ENCODE assay signal across 16 cellular contexts in genomic region chr14:71803539-71804260, GRCh38.
DNase-seq lines count a peak whose midpoint lies in the region; ATAC-seq, FAIRE-seq and TF ChIP-seq lines count a peak whose summit lies in the region.
"Had no signal": no experiment of that assay in that cellular context is flagged by ENCODE, and none has a peak within 500 bp of the region (broad histone marks: within the 10 kb centered on the region; RNA-seq: fewer than 3 reads in every experiment).

No MANE protein-coding gene starts in this region.

- no peak overlapping the region for H4K91ac ChIP-seq in trophoblast cell (ENCODE audit: low read depth, low read length)

- H3K23ac ChIP-seq in trophoblast cell (ENCODE audit: low read length) = no peak overlapping the region

- peaks cover 29% of the 10 kb centered on the region for H3K27me3 ChIP-seq in GM23248 (replicated peaks; ENCODE audit: insufficient read depth)
- no peaks in the 10 kb centered on the region for H3K27me3 ChIP-seq in Panc1 (ENCODE audit: control insufficient read depth, insufficient read depth, low read length)
- H3K27me3 ChIP-seq in endothelial cell of umbilical vein (ENCODE audit: control insufficient read depth in 2 of 2, insufficient read depth in 2 of 2, low read length in 2 of 2) = no peaks in the 10 kb centered on the region
- no peaks in the 10 kb centered on the region for H3K27me3 ChIP-seq in trophoblast cell (ENCODE audit: insufficient read depth, low read length)
- H3K27me3 ChIP-seq: hepatocyte had no signal

- 46 to 49% methylated on average over 3 of the region's 3 CpGs for WGBS in GM23248 (ENCODE audit: low coverage in 1 of 2, low lambda C conversion rate in 2 of 2, missing lambda C conversion rate in 2 of 2), 2 experiments
- WGBS in trophoblast cell (ENCODE audit: extremely low coverage, insufficient coverage, insufficient read length) = no CpG with 5 or more reads among the region's 3 CpGs

- H2BK12ac ChIP-seq in trophoblast cell (ENCODE audit: low read length) = no peak overlapping the region

- H3K4me2 ChIP-seq in GM23248 (ENCODE audit: unreplicated experiment) (no peak overlapping the region), endothelial cell of umbilical vein (ENCODE audit: insufficient read depth, low read length) (peak overlapping the region; percentile 40), trophoblast cell (ENCODE audit: low read length) (no peak overlapping the region)
- H3K4me2 ChIP-seq: hepatocyte had no signal

- H3K14ac ChIP-seq in trophoblast cell (ENCODE audit: low read length) = no peak overlapping the region

- H3K79me1 ChIP-seq in trophoblast cell (ENCODE audit: low read length) = no peaks in the 10 kb centered on the region

- TF ChIP-seq CTCF in Panc1 (IDR thresholded peaks at IDR 0.05) = no peak
- TF ChIP-seq CTCF in endothelial cell of umbilical vein (IDR thresholded peaks at IDR 0.05; ENCODE audit: extremely low read depth in 1 of 2, insufficient read depth in 1 of 2, low read depth in 1 of 2, low read length in 2 of 2) = no peak
- no peak for TF ChIP-seq CTCF in GM20000 (IDR thresholded peaks at IDR 0.05; ENCODE audit: extremely low read depth, missing control alignments)

- ATAC-seq in Panc1 (peak; percentile 80), GM18520 (IDR thresholded peaks at IDR 0.05; ENCODE audit: unreplicated experiment) (no peak)
- ATAC-seq: psoas muscle; stimulated activated naive CD8-positive, alpha-beta T cell treated with anti-CD3 and anti-CD28 coated beads, Interleukin-15, Interleukin-2, amounts not matched to agents 100 U/mL and 50 U/mL, for 24 hours had no signal

- no peak overlapping the region for H2AK5ac ChIP-seq in trophoblast cell (ENCODE audit: low read length)

- in situ Hi-C loops in GM23248 (cut with MboI) = no loop called here
- in situ Hi-C loops in Panc1 (cut with HindIII; ENCODE audit: low pct_unique_long_range_greater_than_20kb, low sequenced_read_pairs) = no loop called here

- H2BK120ac ChIP-seq in trophoblast cell (ENCODE audit: insufficient read depth, low read length, poor library complexity) = no peak overlapping the region

- H3K27ac ChIP-seq in GM23248 = no peak overlapping the region
- H3K27ac ChIP-seq in Panc1 (ENCODE audit: low read length) = no peak overlapping the region
- peak overlapping the region; percentile 75 for H3K27ac ChIP-seq in endothelial cell of umbilical vein (ENCODE audit: insufficient read depth, low read depth, low read length)
- H3K27ac ChIP-seq in trophoblast cell (ENCODE audit: low read depth, low read length) = no peak overlapping the region
- H3K27ac ChIP-seq: hepatocyte, psoas muscle had no signal

- H3K9me3 ChIP-seq in GM23248 (ENCODE audit: low read depth) (no peaks in the 10 kb centered on the region), Panc1 (ENCODE audit: control insufficient read depth, insufficient read depth, low read depth, low read length) (no peaks in the 10 kb centered on the region), endothelial cell of umbilical vein (replicated peaks; ENCODE audit: control insufficient read depth, insufficient read depth, low read length) (no peaks in the 10 kb centered on the region), trophoblast cell (ENCODE audit: insufficient read depth, low read depth, low read length) (no peaks in the 10 kb centered on the region)
- H3K9me3 ChIP-seq: psoas muscle had no signal

- no peak overlapping the region for H3K4ac ChIP-seq in trophoblast cell (ENCODE audit: low read depth, low read length)

- H3K18ac ChIP-seq in trophoblast cell (ENCODE audit: low read length) = no peak overlapping the region

- dilution Hi-C loops in endothelial cell of umbilical vein (cut with MboI; ENCODE audit: extremely low pct_ligation_motif_present, low sequenced_read_pairs) = no loop called here

- no peak for TF ChIP-seq POLR2A in endothelial cell of umbilical vein (IDR thresholded peaks at IDR 0.05; ENCODE audit: low read depth, low read length)

- peak; percentile 27 for DNase-seq in GM23248
- DNase-seq in Panc1 (ENCODE audit: low read depth, low spot score) = peak; percentile 2
- DNase-seq in endothelial cell of umbilical vein (ENCODE audit: low read depth, low spot score) = peak; percentile 79
- DNase-seq in trophoblast cell = peak; percentile 5 to 77
- DNase-seq in DMS79 (lab: John Stamatoyannopoulos, UW) = no peak
- no peak for DNase-seq in GM20000 (ENCODE audit: low spot score)
- no peak for DNase-seq in head of caudate nucleus
- DNase-seq: CD4-positive, alpha-beta T cell; MV-4-11; NCI-H345; psoas muscle; stimulated activated CD4-positive, alpha-beta T cell treated with anti-CD3 and anti-CD28 coated beads, Interleukin-4, amount 100 ng/mL, for 1 hour; stimulated activated naive CD8-positive, alpha-beta T cell treated with anti-CD3 and anti-CD28 coated beads, Interleukin-15, Interleukin-2, amounts not matched to agents 100 U/mL and 50 U/mL, for 24 hours had no signal

- no peaks in the 10 kb centered on the region for H3K9me2 ChIP-seq in GM23248 (ENCODE audit: insufficient read depth)

- no peaks in the 10 kb centered on the region for H3K9me1 ChIP-seq in endothelial cell of umbilical vein (replicated peaks; ENCODE audit: control insufficient read depth, extremely low read depth, insufficient read depth, low read length)

- H3K4me3 ChIP-seq in GM23248 (no peak overlapping the region), Panc1 (ENCODE audit: low read depth in 2 of 2, low read length in 2 of 2) (no peak overlapping the region), endothelial cell of umbilical vein (replicated peaks in 1 of 3; ENCODE audit: insufficient read depth in 1 of 3, low read depth in 1 of 3, low read length in 3 of 3) (no peak overlapping the region), trophoblast cell (ENCODE audit: low read depth, low read length) (no peak overlapping the region)
- H3K4me3 ChIP-seq: hepatocyte, psoas muscle had no signal

- H4K12ac ChIP-seq in trophoblast cell (ENCODE audit: low read depth, low read length) = no peak overlapping the region

- no peak overlapping the region for H4K8ac ChIP-seq in trophoblast cell (ENCODE audit: low read depth, low read length)

- H3K36me3 ChIP-seq in GM23248 (ENCODE audit: low read depth) (no peaks in the 10 kb centered on the region), Panc1 (ENCODE audit: control insufficient read depth, insufficient read depth, low read length) (no peaks in the 10 kb centered on the region), endothelial cell of umbilical vein (ENCODE audit: control insufficient read depth in 2 of 2, extremely low read depth in 1 of 2, insufficient read depth in 2 of 2, low read length in 2 of 2) (no peaks in the 10 kb centered on the region), trophoblast cell (ENCODE audit: control insufficient read depth in 1 of 2, insufficient read depth in 2 of 2, low read length in 2 of 2) (no peaks in the 10 kb centered on the region)

- peak; percentile 93 for FAIRE-seq in endothelial cell of umbilical vein (lab: Jason Lieb, UNC)
- FAIRE-seq: TTC549 had no signal

- no peaks in the 10 kb centered on the region; the same call in 1 of the 2 replicates for H3F3A ChIP-seq in GM23248 (ENCODE audit: insufficient read depth)

- POLR2A ChIA-PET in Panc1 (lab: Charles Lee) (no interaction called here), endothelial cell of umbilical vein (lab: Charles Lee) (no interaction called here)

- intact Hi-C loops in Panc1 (cut with micrococcal nuclease; ENCODE audit: unreplicated experiment) (no loop called here), endothelial cell of umbilical vein (cut with micrococcal nuclease) (loop anchor here (1.0 kb wide), 1 partner anchor 23 kb away; no protein-coding TSS in a partner anchor), head of caudate nucleus (cut with DNase I) (no loop called here)

- H3K79me2 ChIP-seq in GM23248 (ENCODE audit: insufficient read depth) (no peaks in the 10 kb centered on the region), endothelial cell of umbilical vein (ENCODE audit: control insufficient read depth, insufficient read depth, low read length) (no peaks in the 10 kb centered on the region), trophoblast cell (ENCODE audit: control insufficient read depth, insufficient read depth, low read length, poor library complexity) (no peaks in the 10 kb centered on the region)
- H3K79me2 ChIP-seq: hepatocyte had no signal

- CTCF ChIA-PET in Panc1 (lab: Charles Lee) (no interaction called here), endothelial cell of umbilical vein (lab: Charles Lee) (interaction anchor here (1.9 to 2.4 kb wide), 2 partner anchors 51 kb away, joined by 8 read pairs; no protein-coding TSS in a partner anchor)

- H2AFZ ChIP-seq in GM23248 = no peak overlapping the region
- H2AFZ ChIP-seq in endothelial cell of umbilical vein (ENCODE audit: low read depth, low read length) = peak overlapping the region; percentile 7
- H2AFZ ChIP-seq in trophoblast cell (ENCODE audit: insufficient read depth, low read length, poor library complexity) = no peak overlapping the region
- H2AFZ ChIP-seq: hepatocyte had no signal

- H3K9ac ChIP-seq in GM23248 = no peak overlapping the region
- peak overlapping the region; percentile 27 for H3K9ac ChIP-seq in endothelial cell of umbilical vein (replicated peaks; ENCODE audit: extremely low read depth, insufficient read depth, low read length)
- H3K9ac ChIP-seq in trophoblast cell (ENCODE audit: low read length) = no peak overlapping the region

- H3K4me1 ChIP-seq in GM23248 (ENCODE audit: insufficient read depth) (peaks cover 6% of the 10 kb centered on the region; the same call in 1 of the 2 replicates), Panc1 (ENCODE audit: control insufficient read depth, insufficient read depth, low read length) (no peaks in the 10 kb centered on the region), endothelial cell of umbilical vein (ENCODE audit: control insufficient read depth, extremely low read depth, insufficient read depth, low read length) (peaks cover 13% of the 10 kb centered on the region), trophoblast cell (ENCODE audit: control insufficient read depth in 1 of 2, insufficient read depth in 2 of 2, low read length in 2 of 2) (no peaks in the 10 kb centered on the region)
- H3K4me1 ChIP-seq: psoas muscle had no signal

- BruUV-seq in Panc1 (replicated peaks; lab: Mats Ljungman, UMichigan) = no TSS peak
- BruUV-seq in endothelial cell of umbilical vein (replicated peaks; lab: Mats Ljungman, UMichigan) = no TSS peak

- no peak overlapping the region for H2BK5ac ChIP-seq in trophoblast cell (ENCODE audit: low read depth, low read length, poor library complexity)

- H4K20me1 ChIP-seq in GM23248 (ENCODE audit: insufficient read depth) = no peaks in the 10 kb centered on the region
- H4K20me1 ChIP-seq in endothelial cell of umbilical vein (replicated peaks; ENCODE audit: control insufficient read depth, extremely low read depth, insufficient read depth, low read length) = no peaks in the 10 kb centered on the region

TF ChIP-seq in endothelial cell of umbilical vein, 7 proteins besides CTCF, POLR2A, EP300 and RAD21 (continues in another document):
- TF ChIP-seq MYC (IDR thresholded peaks at IDR 0.05; ENCODE audit: low read depth, low read length) (no peak), JUN (IDR thresholded peaks at IDR 0.05; ENCODE audit: borderline replicate concordance, insufficient read depth, insufficient read length, low read depth) (peak; percentile 75), POLR2AphosphoS5 (IDR thresholded peaks at IDR 0.05; ENCODE audit: insufficient read depth, low read depth, low read length) (no peak), GATA2 (IDR thresholded peaks at IDR 0.05; ENCODE audit: insufficient read depth, insufficient read length, low read depth, low read length) (no peak)

Comparison
In these comparisons a context has a peak if more than half of its experiments do, and no peak if none do; other contexts are left out.
1. DNase-seq: peak in GM23248 (single experiment), Panc1 (single experiment), endothelial cell of umbilical vein (single experiment) and trophoblast cell (2 of 2); none in DMS79 (single experiment), GM20000 (single experiment) and head of caudate nucleus (0 of 42).